Comparison of ENCODE assay signal across 35 cellular contexts in the genomic region with DNA sequence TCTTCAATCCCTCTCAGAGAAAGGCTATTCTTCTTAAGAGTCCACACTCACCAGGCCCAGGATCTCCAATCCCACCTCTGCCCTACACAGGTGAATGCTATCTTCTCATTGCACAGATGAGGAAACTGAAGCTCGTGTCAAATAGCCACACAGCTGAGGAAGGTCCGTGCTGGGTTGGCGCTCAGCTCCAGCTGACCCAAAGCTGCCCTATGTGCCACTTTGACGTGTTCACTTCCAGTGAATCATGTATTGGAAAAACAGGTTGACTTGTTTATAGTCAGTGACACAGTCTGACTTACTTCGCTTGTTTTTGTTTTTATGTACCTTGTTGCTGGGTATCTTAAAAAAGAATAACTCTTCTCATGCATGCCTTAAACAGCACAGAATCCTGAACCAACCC. TPM values are rescaled to one million over a fixed set of nuclear protein-coding genes. Genes with fewer than 3 reads are reported as not detected.
"Had no signal": no experiment of that assay in that cellular context is flagged by ENCODE, and none has a peak within 500 bp of the region (broad histone marks: within the 10 kb centered on the region; RNA-seq: fewer than 3 reads in every experiment).

No MANE protein-coding gene starts in this region.

- H3K4me1 ChIP-seq: adrenal gland, breast epithelium had no signal

- H3K9me3 ChIP-seq: adrenal gland, breast epithelium, esophagus squamous epithelium, gastroesophageal sphincter, heart right ventricle had no signal

- ATAC-seq: activated CD4-positive, CD25-positive, alpha-beta regulatory T cell treated with anti-CD3 and anti-CD28 coated beads, Interleukin-2, amount 50 U/mL, for 24 hours; activated CD8-positive, alpha-beta memory T cell treated with anti-CD3 and anti-CD28 coated beads, Interleukin-2, amount 10 ng/mL, durations not matched to agents 7 days and 5 days; activated CD8-positive, alpha-beta T cell treated with anti-CD3 and anti-CD28 coated beads, Interleukin-2, amount 10 ng/mL, durations not matched to agents 7 days and 5 days; activated naive CD8-positive, alpha-beta T cell treated with anti-CD3 and anti-CD28 coated beads, Interleukin-2, amount 50 U/mL, for 24 hours; effector memory CD8-positive, alpha-beta T cell; gastroesophageal sphincter; heart right ventricle; T-helper 17 cell had no signal

- H3K27me3 ChIP-seq: breast epithelium had no signal

- DNase-seq: activated B cell treated with CpG ODN at 0.5 μM for 24 hours; activated CD4-positive, alpha-beta T cell treated with anti-CD3 and anti-CD28 coated beads for 48 hours; activated CD4-positive, alpha-beta T cell treated with anti-CD3 and anti-CD28 coated beads, Interleukin-2, amount 50 U/mL, for 1 hour; activated CD4-positive, alpha-beta T cell treated with anti-CD3 and anti-CD28 coated beads, Interleukin-2, amount 50 U/mL, for 48 hours; activated CD8-positive, alpha-beta memory T cell treated with anti-CD3 and anti-CD28 coated beads, Interleukin-2, amount 10 ng/mL, durations not matched to agents 7 days and 5 days; activated CD8-positive, alpha-beta memory T cell treated with anti-CD3 and anti-CD28 coated beads, Interleukin-2, amount 50 U/mL, for 4 hours; activated CD8-positive, alpha-beta T cell treated with anti-CD3 and anti-CD28 coated beads, Interleukin-2, amount 10 ng/mL, durations not matched to agents 7 days and 5 days; activated effector memory CD4-positive, alpha-beta T cell treated with anti-CD3 and anti-CD28 coated beads, Interleukin-2, amount 50 U/mL, for 16 hours; activated naive CD4-positive, alpha-beta T cell treated with anti-CD3 and anti-CD28 coated beads for 36 hours; activated naive CD8-positive, alpha-beta T cell treated with anti-CD3 and anti-CD28 coated beads for 36 hours; activated naive CD8-positive, alpha-beta T cell treated with anti-CD3 and anti-CD28 coated beads, Interleukin-2, amount 50 U/mL, for 24 hours; activated T-cell treated with anti-CD3 and anti-CD28 coated beads, Interleukin-2, amount 50 U/mL, for 1 hour; activated T-cell treated with anti-CD3 and anti-CD28 coated beads, Interleukin-2, amount 50 U/mL, for 48 hours; adrenal gland; amygdala; aorta; dermis blood vessel endothelial cell; effector CD4-positive, alpha-beta T cell; effector memory CD8-positive, alpha-beta T cell; erythroblast; esophagus squamous epithelium; foreskin melanocyte; heart right ventricle; T-helper 1 cell; T-helper 17 cell; T1000; WERI-Rb-1 had no signal

- H3K4me3 ChIP-seq: adrenal gland, breast epithelium, cardiac muscle cell, coronary artery, esophagus squamous epithelium, gastroesophageal sphincter, heart right ventricle had no signal

- H3K27ac ChIP-seq: adrenal gland, breast epithelium, cardiac muscle cell, coronary artery, esophagus squamous epithelium, gastroesophageal sphincter, heart right ventricle, WERI-Rb-1 had no signal

- H3K36me3 ChIP-seq: adrenal gland, breast epithelium, cardiac muscle cell, esophagus squamous epithelium, gastroesophageal sphincter, heart right ventricle, WERI-Rb-1 had no signal

RNA-seq across cellular contexts. Expression of gene ALDH1A3, which starts 32.4 kb away (rescaled TPM):
- total RNA-seq: activated B cell treated with CpG ODN at 0.5 μM for 24 hours; activated CD8-positive, alpha-beta memory T cell treated with anti-CD3 and anti-CD28 coated beads for 36 hours; activated CD8-positive, alpha-beta memory T cell treated with anti-CD3 and anti-CD28 coated beads, Interleukin-2, amount 10 ng/mL, durations not matched to agents 7 days and 5 days; activated CD8-positive, alpha-beta T cell treated with anti-CD3 and anti-CD28 coated beads, Interleukin-2, amount 10 ng/mL, durations not matched to agents 7 days and 5 days; activated naive CD4-positive, alpha-beta T cell treated with anti-CD3 and anti-CD28 coated beads for 36 hours; activated naive CD8-positive, alpha-beta T cell treated with anti-CD3 and anti-CD28 coated beads for 36 hours; activated T-helper 1 cell treated with anti-CD3 and anti-CD28 coated beads, Interleukin-12 subunit alpha, Interleukin-12 subunit beta, Interleukin-2, Interleukin-4 antibody, amounts not matched to agents 30 ng/mL and 10 ng/mL and 1 ng/mL, durations not matched to agents 14 hours and 24 hours and 36 hours; activated T-helper 2 cell treated with anti-CD3 and anti-CD28 coated beads, Interferon-gamma antibody, Interleukin-2, Interleukin-4, amounts not matched to agents 10 μg/mL and 5 μg/mL and 100 μg/mL, durations not matched to agents 14 hours and 24 hours and 36 hours; cardiac muscle cell; T-helper 17 cell had no signal
